In genomic region chr9:72577212-72577753, GRCh38 we compare ENCODE assay signal across 1 cellular context.
TF ChIP-seq lines count a peak whose summit lies in the region.

No MANE protein-coding gene starts in this region.

TF ChIP-seq in H1, 55 proteins besides CTCF, POLR2A, EP300 and RAD21 (continued from another document):
- TF ChIP-seq CHD7 (IDR thresholded peaks at IDR 0.05; ENCODE audit: insufficient replicate concordance, low read length): no peak
- TF ChIP-seq NRF1 (IDR thresholded peaks at IDR 0.05; ENCODE audit: low read depth, low read length): no peak
- TF ChIP-seq BCL11A (IDR thresholded peaks at IDR 0.05; ENCODE audit: low read depth in 2 of 2, low read length in 2 of 2): no peak
- no peak for TF ChIP-seq FOSL1 (IDR thresholded peaks at IDR 0.05; ENCODE audit: insufficient read depth, low read depth, low read length)
- no peak for TF ChIP-seq SUZ12 (IDR thresholded peaks at IDR 0.05; ENCODE audit: low read length)
- TF ChIP-seq CTBP2 (IDR thresholded peaks at IDR 0.05; ENCODE audit: borderline replicate concordance, insufficient read depth, insufficient read length, low read length): no peak
- no peak for TF ChIP-seq SP1 (IDR thresholded peaks at IDR 0.05; ENCODE audit: low read depth, low read length)
